Comparison of ENCODE assay signal across 27 cellular contexts in the genomic region with DNA sequence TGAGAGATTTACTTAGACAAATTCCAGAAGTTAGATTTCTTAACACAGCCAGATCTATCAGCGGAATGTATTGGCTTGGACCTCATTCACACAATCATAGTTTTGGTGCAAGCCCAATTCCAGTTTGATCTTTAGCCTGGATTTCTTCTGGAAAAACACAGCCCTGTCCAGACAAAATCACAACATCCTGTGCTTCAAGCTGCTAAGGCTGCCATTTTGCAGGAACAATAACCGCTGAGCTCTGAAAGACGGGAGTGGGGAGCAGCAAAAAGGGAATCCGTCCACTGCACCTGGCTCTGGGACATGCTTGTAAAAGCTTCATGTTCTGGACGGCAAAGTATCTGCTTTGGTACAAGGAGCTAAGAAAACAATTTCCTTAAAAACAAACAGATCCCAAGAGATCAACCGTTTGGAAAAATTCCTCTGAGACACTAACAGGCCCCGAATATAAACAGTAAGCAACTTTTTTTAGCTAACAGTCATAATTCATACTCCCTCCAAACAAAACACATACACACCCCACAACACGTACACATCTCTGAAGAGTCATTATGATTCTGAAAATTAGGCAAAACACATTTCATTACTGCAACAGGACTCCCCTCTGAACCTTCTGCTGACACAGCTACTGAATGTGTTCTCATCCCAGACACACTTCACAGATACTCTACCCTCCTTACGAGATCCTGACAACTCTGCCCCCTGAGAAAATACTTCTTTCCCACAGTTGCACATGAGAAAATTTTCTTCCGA. TPM values are rescaled to one million over a fixed set of nuclear protein-coding genes. Genes with fewer than 3 reads are reported as not detected.
DNase-seq lines count a peak whose midpoint lies in the region; ATAC-seq and TF ChIP-seq lines count a peak whose summit lies in the region.
"Had no signal": no experiment of that assay in that cellular context is flagged by ENCODE, and none has a peak within 500 bp of the region (broad histone marks: within the 10 kb centered on the region; RNA-seq: fewer than 3 reads in every experiment).

No MANE protein-coding gene starts in this region.

- no peaks in the 10 kb centered on the region for H3K27me3 ChIP-seq in duodenal mucosa (ENCODE audit: control insufficient read depth in 1 of 2, insufficient read depth in 2 of 2, low read length in 2 of 2)
- no peaks in the 10 kb centered on the region for H3K27me3 ChIP-seq in upper lobe of right lung
- H3K27me3 ChIP-seq in Karpas-422 (ENCODE audit: low read length): no peaks in the 10 kb centered on the region
- H3K27me3 ChIP-seq: brain microvascular endothelial cell, neutrophil had no signal

- no peaks in the 10 kb centered on the region for H4K20me1 ChIP-seq in Karpas-422 (ENCODE audit: insufficient read depth, low read depth, low read length)

- H3K4me1 Mint-ChIP-seq in activated CD8-positive, alpha-beta memory T cell treated with anti-CD3 and anti-CD28 coated beads, Interleukin-2, amount 10 ng/mL, durations not matched to agents 7 days and 5 days: no peaks in the 10 kb centered on the region
- H3K4me1 Mint-ChIP-seq: activated naive CD8-positive, alpha-beta T cell treated with anti-CD3 and anti-CD28 coated beads for 36 hours; IgD-negative memory B cell; stimulated activated naive CD8-positive, alpha-beta T cell treated with anti-CD3 and anti-CD28 coated beads, Interleukin-15, amount 100 ng/mL, for 72 hours had no signal

- H3K9me3 Mint-ChIP-seq in activated CD8-positive, alpha-beta memory T cell treated with anti-CD3 and anti-CD28 coated beads, Interleukin-2, amount 10 ng/mL, durations not matched to agents 7 days and 5 days (ENCODE audit: low read depth): peaks cover 4% of the 10 kb centered on the region

- CTCF ChIA-PET in activated CD8-positive, alpha-beta memory T cell treated with anti-CD3 and anti-CD28 coated beads, Interleukin-2, amount 10 ng/mL, durations not matched to agents 7 days and 5 days (lab: Charles Lee): no interaction called here

- H3K27ac ChIP-seq in duodenal mucosa (ENCODE audit: low read depth, low read length): peak overlapping the region; percentile 49
- peak overlapping the region; percentile 61 for H3K27ac ChIP-seq in upper lobe of right lung
- H3K27ac ChIP-seq in Karpas-422 (ENCODE audit: low read length): no peak overlapping the region
- H3K27ac ChIP-seq: brain microvascular endothelial cell, HL-60, neutrophil had no signal

- no peak for TF ChIP-seq CTCF in upper lobe of right lung (IDR thresholded peaks at IDR 0.05)

- no peak overlapping the region for H3K4me3 Mint-ChIP-seq in activated CD8-positive, alpha-beta memory T cell treated with anti-CD3 and anti-CD28 coated beads, Interleukin-2, amount 10 ng/mL, durations not matched to agents 7 days and 5 days
- H3K4me3 Mint-ChIP-seq: activated CD8-positive, alpha-beta T cell treated with anti-CD3 and anti-CD28 coated beads, Interleukin-2, amount 10 ng/mL, durations not matched to agents 7 days and 5 days; activated naive CD8-positive, alpha-beta T cell treated with anti-CD3 and anti-CD28 coated beads for 36 hours; IgD-negative memory B cell; stimulated activated naive CD8-positive, alpha-beta T cell treated with anti-CD3 and anti-CD28 coated beads, Interleukin-15, amount 100 ng/mL, for 72 hours had no signal

- no peaks in the 10 kb centered on the region for H3K36me3 ChIP-seq in duodenal mucosa (ENCODE audit: control insufficient read depth in 1 of 2, insufficient read depth in 2 of 2, low read length in 2 of 2)
- no peaks in the 10 kb centered on the region for H3K36me3 ChIP-seq in upper lobe of right lung
- no peaks in the 10 kb centered on the region for H3K36me3 ChIP-seq in Karpas-422 (ENCODE audit: insufficient read depth, low read length)
- H3K36me3 ChIP-seq: BE2C, brain microvascular endothelial cell, neutrophil had no signal

- intact Hi-C loops in left ventricle myocardium superior (cut with micrococcal nuclease) (no loop called here), upper lobe of right lung (cut with DNase I) (loop anchor here (2.0 kb wide), 1 partner anchor 24 kb away; no protein-coding TSS in a partner anchor)

- peaks cover 14% of the 10 kb centered on the region for H3K27me3 Mint-ChIP-seq in activated CD8-positive, alpha-beta memory T cell treated with anti-CD3 and anti-CD28 coated beads, Interleukin-2, amount 10 ng/mL, durations not matched to agents 7 days and 5 days

- no peaks in the 10 kb centered on the region for H3K79me2 ChIP-seq in Karpas-422 (ENCODE audit: low read length)

- no peak overlapping the region for H3K4me2 ChIP-seq in Karpas-422 (ENCODE audit: low read depth, low read length, poor library complexity, severe bottlenecking)

- no peaks in the 10 kb centered on the region for H3K9me2 ChIP-seq in Karpas-422 (replicated peaks; ENCODE audit: insufficient read depth, low read length)

- ATAC-seq in left ventricle myocardium superior (peak; percentile 88), upper lobe of right lung (no peak)
- no peak for ATAC-seq in activated CD8-positive, alpha-beta memory T cell treated with anti-CD3 and anti-CD28 coated beads, Interleukin-2, amount 10 ng/mL, durations not matched to agents 7 days and 5 days
- ATAC-seq: activated CD8-positive, alpha-beta T cell treated with anti-CD3 and anti-CD28 coated beads, Interleukin-2, amount 10 ng/mL, durations not matched to agents 7 days and 5 days; GM12878; stimulated activated naive CD8-positive, alpha-beta T cell treated with anti-CD3 and anti-CD28 coated beads, Interleukin-15, amount 100 ng/mL, for 72 hours had no signal

- H3K4me1 ChIP-seq in duodenal mucosa (ENCODE audit: control insufficient read depth in 1 of 2, insufficient read depth in 2 of 2, low read length in 2 of 2) (no peaks in the 10 kb centered on the region), upper lobe of right lung (no peaks in the 10 kb centered on the region), Karpas-422 (ENCODE audit: low read length) (no peaks in the 10 kb centered on the region)
- H3K4me1 ChIP-seq: BE2C had no signal

- H3K9me3 ChIP-seq in duodenal mucosa (ENCODE audit: control insufficient read depth in 1 of 2, low read length in 2 of 2): peaks cover 0 to 6% of the 10 kb centered on the region in 2 donors
- no peaks in the 10 kb centered on the region for H3K9me3 ChIP-seq in upper lobe of right lung
- H3K9me3 ChIP-seq in Karpas-422 (ENCODE audit: low read length): no peaks in the 10 kb centered on the region; the same call in 1 of the 2 replicates
- H3K9me3 ChIP-seq: BE2C, neutrophil had no signal

- H2AFZ ChIP-seq in Karpas-422 (ENCODE audit: low read length): no peak overlapping the region

- H3K9ac ChIP-seq in duodenal mucosa (ENCODE audit: low read depth in 1 of 2, low read length in 2 of 2): no peak overlapping the region
- H3K9ac ChIP-seq in Karpas-422 (ENCODE audit: low read length): no peak overlapping the region

- H3K27ac Mint-ChIP-seq in activated CD8-positive, alpha-beta memory T cell treated with anti-CD3 and anti-CD28 coated beads, Interleukin-2, amount 10 ng/mL, durations not matched to agents 7 days and 5 days: no peak overlapping the region
- H3K27ac Mint-ChIP-seq: activated CD8-positive, alpha-beta T cell treated with anti-CD3 and anti-CD28 coated beads, Interleukin-2, amount 10 ng/mL, durations not matched to agents 7 days and 5 days; activated naive CD8-positive, alpha-beta T cell treated with anti-CD3 and anti-CD28 coated beads for 36 hours; IgD-negative memory B cell; stimulated activated naive CD8-positive, alpha-beta T cell treated with anti-CD3 and anti-CD28 coated beads, Interleukin-15, amount 100 ng/mL, for 72 hours had no signal

- H3K4me3 ChIP-seq in duodenal mucosa (ENCODE audit: low read depth in 1 of 2, low read length in 2 of 2): no peak overlapping the region
- no peak overlapping the region for H3K4me3 ChIP-seq in upper lobe of right lung
- H3K4me3 ChIP-seq in Karpas-422 (ENCODE audit: low read length): no peak overlapping the region
- H3K4me3 ChIP-seq: GM12878 had no signal

- H3K36me3 Mint-ChIP-seq in activated CD8-positive, alpha-beta memory T cell treated with anti-CD3 and anti-CD28 coated beads, Interleukin-2, amount 10 ng/mL, durations not matched to agents 7 days and 5 days: no peaks in the 10 kb centered on the region
- H3K36me3 Mint-ChIP-seq: activated naive CD8-positive, alpha-beta T cell treated with anti-CD3 and anti-CD28 coated beads for 36 hours had no signal

- DNase-seq in left ventricle myocardium superior (no peak), putamen (ENCODE audit: low spot score) (peak; percentile 17), upper lobe of right lung (no peak), midbrain (lab: John Stamatoyannopoulos, UW) (no peak), activated gamma-delta T cell (lab: John Stamatoyannopoulos, UW) (no peak), Karpas-422 (no peak)
- no peak for DNase-seq in activated CD8-positive, alpha-beta memory T cell treated with anti-CD3 and anti-CD28 coated beads, Interleukin-2, amount 10 ng/mL, durations not matched to agents 7 days and 5 days
- DNase-seq: activated CD8-positive, alpha-beta T cell treated with anti-CD3 and anti-CD28 coated beads, Interleukin-2, amount 10 ng/mL, durations not matched to agents 7 days and 5 days; activated naive CD8-positive, alpha-beta T cell treated with anti-CD3 and anti-CD28 coated beads for 36 hours; activated T-cell treated with anti-CD3 and anti-CD28 coated beads, Interleukin-2, amount 50 U/mL, for 48 hours; BE2C; brain microvascular endothelial cell; cortex of kidney; head of caudate nucleus; MV-4-11; NCI-H2029; NCI-H446 treated with DMSO at 0.1 percent for 48 hours; SHP77 treated with DMSO at 0.1 percent for 48 hours; stimulated activated CD4-positive, alpha-beta T cell treated with anti-CD3 and anti-CD28 coated beads, Interleukin-1b, Interleukin-23, amount 100 ng/mL, for 48 hours; stimulated activated naive CD8-positive, alpha-beta T cell treated with anti-CD3 and anti-CD28 coated beads, Interleukin-15, amount 100 ng/mL, for 72 hours had no signal

RNA-seq across cellular contexts. Expression of a gene that starts 32.4 kb away (rescaled TPM):
- 8.5 TPM for total RNA-seq in left ventricle myocardium superior
- 10.5 TPM for total RNA-seq in upper lobe of right lung
- total RNA-seq in Karpas-422 (2014; rRNA removed; shearing (Covaris generic); ENCODE audit: low replicate concordance): not detected in 2 replicates
- not detected for total RNA-seq in activated CD8-positive, alpha-beta memory T cell treated with anti-CD3 and anti-CD28 coated beads, Interleukin-2, amount 10 ng/mL, durations not matched to agents 7 days and 5 days
- total RNA-seq: activated CD8-positive, alpha-beta T cell treated with anti-CD3 and anti-CD28 coated beads, Interleukin-2, amount 10 ng/mL, durations not matched to agents 7 days and 5 days; activated naive CD8-positive, alpha-beta T cell treated with anti-CD3 and anti-CD28 coated beads for 36 hours; epithelial cell of proximal tubule; T-helper 1 cell treated with Interleukin-12 subunit alpha and Interleukin-12 subunit beta and Interleukin-4 antibody, amounts not matched to agents 30 ng/mL and 1 ng/mL, for 36 hours had no signal
